Comparison of ENCODE assay signal across 8 cellular contexts in genomic region chr18:32040936-32041335, GRCh38.
DNase-seq lines count a peak whose midpoint lies in the region; ATAC-seq and TF ChIP-seq lines count a peak whose summit lies in the region.

No MANE protein-coding gene starts in this region.

- POLR2A ChIA-PET in HEK293T (lab: Yijun Ruan, JAX), result interaction anchor here (1.4 kb wide), 1 partner anchor 9 kb away, joined by 4 read pairs; no protein-coding TSS in a partner anchor

- peak; percentile 61 for DNase-seq in CD1c-positive myeloid dendritic cell (ENCODE audit: extremely low spot score)
- peak; percentile 21 for DNase-seq in OCI-M1 (lab: John Stamatoyannopoulos, UW)
- no peak for DNase-seq in dedifferentiated amniotic fluid mesenchymal stem cell (ENCODE audit: extremely low spot score)
- DNase-seq in HEK293T (ENCODE audit: extremely low spot score), result no peak
- DNase-seq in C1 segment of cervical spinal cord (lab: John Stamatoyannopoulos, UW), result no peak
- DNase-seq in NAMALWA (ENCODE audit: low spot score), result no peak

- H3K27ac ChIP-seq in cingulate gyrus (ENCODE audit: low read depth, low read length), result peak overlapping the region; percentile 47

- ATAC-seq in GM21447 (IDR thresholded peaks at IDR 0.05; ENCODE audit: unreplicated experiment), result peak; percentile 72

- CTCF ChIA-PET in HEK293T (lab: Yijun Ruan, JAX), result interaction anchor here (1.0 kb wide), 1 partner anchor 32 kb away, joined by 7 read pairs; no protein-coding TSS in a partner anchor

TF ChIP-seq in HEK293T, 16 proteins besides CTCF, POLR2A, EP300 and RAD21:
- TF ChIP-seq LEF1 (IDR thresholded peaks at IDR 0.05; ENCODE audit: borderline replicate concordance) (no peak), L3MBTL2 (conservative IDR thresholded peaks at IDR 0.05) (no peak), NFRKB (IDR thresholded peaks at IDR 0.05) (no peak), FOXA1 (IDR thresholded peaks at IDR 0.05) (no peak), CTBP1 (IDR thresholded peaks at IDR 0.05; ENCODE audit: borderline replicate concordance) (no peak), ARNT (IDR thresholded peaks at IDR 0.05) (no peak), FOXK2 (IDR thresholded peaks at IDR 0.05) (no peak), FOXM1 (IDR thresholded peaks at IDR 0.05; ENCODE audit: borderline replicate concordance) (no peak), TARDBP (IDR thresholded peaks at IDR 0.05) (no peak), BHLHE40 (IDR thresholded peaks at IDR 0.05; ENCODE audit: borderline replicate concordance) (no peak), SUZ12 (IDR thresholded peaks at IDR 0.05) (no peak), ZNF384 (IDR thresholded peaks at IDR 0.05) (no peak), ELF4 (IDR thresholded peaks at IDR 0.05) (no peak), HDGF (IDR thresholded peaks at IDR 0.05; ENCODE audit: borderline replicate concordance) (no peak), PKNOX1 (IDR thresholded peaks at IDR 0.05) (no peak), SP1 (IDR thresholded peaks at IDR 0.05) (no peak)
TF ChIP-seq in HEK293T: peak in this region for 0.

Comparison
In these comparisons a context has a peak if more than half of its experiments do, and no peak if none do; other contexts are left out.
1. DNase-seq: peak in CD1c-positive myeloid dendritic cell (single experiment) and OCI-M1 (single experiment); none in dedifferentiated amniotic fluid mesenchymal stem cell (single experiment), HEK293T (single experiment), C1 segment of cervical spinal cord (0 of 14) and NAMALWA (single experiment).